Comparison of ENCODE assay signal across 19 cellular contexts in the genomic region with DNA sequence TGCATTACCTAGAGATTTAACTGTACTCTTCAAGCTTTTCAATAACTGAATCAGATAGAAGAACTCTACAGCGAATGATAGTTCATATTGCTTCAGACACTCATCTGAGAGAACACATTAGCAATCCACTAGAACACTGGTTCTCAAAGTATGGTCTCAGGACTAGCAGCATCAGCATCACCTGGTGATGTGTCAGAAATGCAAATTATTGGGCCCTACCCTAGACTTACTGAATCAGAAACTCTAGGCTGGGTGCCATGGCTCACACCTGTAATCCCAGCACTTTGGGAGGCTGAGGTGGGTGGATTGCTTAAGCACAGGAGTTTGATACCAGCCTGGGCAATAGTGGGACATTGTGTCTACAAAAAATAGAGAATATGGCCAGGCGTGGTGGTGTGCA. TPM values are rescaled to one million over a fixed set of nuclear protein-coding genes. Genes with fewer than 3 reads are reported as not detected.
DNase-seq lines count a peak whose midpoint lies in the region; ATAC-seq and TF ChIP-seq lines count a peak whose summit lies in the region.
"Had no signal": no experiment of that assay in that cellular context is flagged by ENCODE, and none has a peak within 500 bp of the region (broad histone marks: within the 10 kb centered on the region; RNA-seq: fewer than 3 reads in every experiment).

No MANE protein-coding gene starts in this region.

- WGBS in mammary epithelial cell (ENCODE audit: low coverage, missing lambda C conversion rate): 93% methylated on average over 2 of the region's 2 CpGs

- CTCF ChIA-PET in mammary epithelial cell (lab: Charles Lee; ENCODE audit: low non-redundant PET) (no interaction called here), HEK293T (lab: Yijun Ruan, JAX) (no interaction called here)

- DNase-seq in activated T-cell treated with anti-CD3 and anti-CD28 coated beads, Interleukin-2, amount 50 U/mL, for 24 hours: no peak
- no peak for DNase-seq in activated T-cell treated with anti-CD3 and anti-CD28 coated beads, Interleukin-2, amount 50 U/mL, for 48 hours
- DNase-seq in mammary epithelial cell: peak; percentile 64
- DNase-seq in immature natural killer cell: no peak
- DNase-seq in stimulated activated naive B cell treated with anti-CD40 and anti-IgM and Interleukin-4, amounts not matched to agents 10 μg/mL and 1 μg/mL and 100 μg/mL, for 72 hours: no peak
- DNase-seq in HAP-1 (ENCODE audit: low spot score in 2 of 2): no peak
- no peak for DNase-seq in HEK293T (ENCODE audit: extremely low spot score)
- DNase-seq: CD4-positive, alpha-beta T cell; KBM-7; MG63; NCI-H1105 treated with DMSO at 0.1 percent for 48 hours; NCI-H146; NCI-H2029; NCI-H446 treated with DMSO at 0.1 percent for 48 hours; NCI-H82; NK-92 treated with Interleukin-12 subunit alpha and Interleukin-12 subunit beta, amount 100 ng/mL, for 24 hours; RPMI8226; SHP77 treated with DMSO at 0.1 percent for 48 hours had no signal

- H3K27me3 Mint-ChIP-seq in activated T-cell treated with anti-CD3 and anti-CD28 coated beads, Interleukin-2, amount 50 U/mL, for 24 hours: no peaks in the 10 kb centered on the region
- H3K27me3 Mint-ChIP-seq in immature natural killer cell (ENCODE audit: low read depth in 3 of 3): peaks cover 0 to under 1% (median 0%) of the 10 kb centered on the region in 3 donors
- no peaks in the 10 kb centered on the region for H3K27me3 Mint-ChIP-seq in stimulated activated naive B cell treated with anti-CD40 and anti-IgM and Interleukin-4, amounts not matched to agents 10 μg/mL and 1 μg/mL and 100 μg/mL, for 72 hours
- H3K27me3 Mint-ChIP-seq: CD4-positive, alpha-beta T cell had no signal

- ATAC-seq in stimulated activated naive B cell treated with anti-CD40 and anti-IgM and Interleukin-4, amounts not matched to agents 10 μg/mL and 1 μg/mL and 100 μg/mL, for 72 hours (replicated peaks): no peak

- no peak for TF ChIP-seq CTCF in mammary epithelial cell (conservative IDR thresholded peaks at IDR 0.05 in 1 of 2, IDR thresholded peaks at IDR 0.05 in 1 of 2; ENCODE audit: extremely low read depth in 1 of 2, insufficient read depth in 1 of 2, low read depth in 1 of 2, low read length in 2 of 2)

- no peak overlapping the region for H3K9ac ChIP-seq in mammary epithelial cell (ENCODE audit: insufficient read depth, low read length)
- H3K9ac ChIP-seq: BLaER1 had no signal

- H2AFZ ChIP-seq in mammary epithelial cell (ENCODE audit: low read depth, low read length): no peak overlapping the region

- H3K27ac Mint-ChIP-seq in activated T-cell treated with anti-CD3 and anti-CD28 coated beads, Interleukin-2, amount 50 U/mL, for 24 hours: peak overlapping the region; percentile 20
- peak overlapping the region in 4 of 6 donors; percentile 43 to 83 (median 59) for H3K27ac Mint-ChIP-seq in immature natural killer cell
- peak overlapping the region; percentile 47 for H3K27ac Mint-ChIP-seq in stimulated activated naive B cell treated with anti-CD40 and anti-IgM and Interleukin-4, amounts not matched to agents 10 μg/mL and 1 μg/mL and 100 μg/mL, for 72 hours
- H3K27ac Mint-ChIP-seq: CD4-positive, alpha-beta T cell had no signal

- no peaks in the 10 kb centered on the region for H4K20me1 ChIP-seq in mammary epithelial cell (ENCODE audit: insufficient read depth, low read length)
- H4K20me1 ChIP-seq: BLaER1 had no signal

- H3K27me3 ChIP-seq in mammary epithelial cell (ENCODE audit: insufficient read depth, low read length) (no peaks in the 10 kb centered on the region), HAP-1 (ENCODE audit: low read depth) (no peaks in the 10 kb centered on the region)
- H3K27me3 ChIP-seq: BLaER1, MG63 had no signal

- no peak overlapping the region for H3K4me3 Mint-ChIP-seq in activated T-cell treated with anti-CD3 and anti-CD28 coated beads, Interleukin-2, amount 50 U/mL, for 24 hours
- no peak overlapping the region for H3K4me3 Mint-ChIP-seq in immature natural killer cell
- no peak overlapping the region for H3K4me3 Mint-ChIP-seq in stimulated activated naive B cell treated with anti-CD40 and anti-IgM and Interleukin-4, amounts not matched to agents 10 μg/mL and 1 μg/mL and 100 μg/mL, for 72 hours
- H3K4me3 Mint-ChIP-seq: CD4-positive, alpha-beta T cell had no signal

- H3K9me3 ChIP-seq in mammary epithelial cell (replicated peaks; ENCODE audit: insufficient read depth, low read length) (no peaks in the 10 kb centered on the region), HAP-1 (no peaks in the 10 kb centered on the region)
- H3K9me3 ChIP-seq: BLaER1, MG63 had no signal

- H3K4me1 ChIP-seq in mammary epithelial cell (ENCODE audit: insufficient read depth, low read length): no peaks in the 10 kb centered on the region
- H3K4me1 ChIP-seq in HAP-1: no peaks in the 10 kb centered on the region

- in situ Hi-C loops in mammary epithelial cell (cut with MboI; ENCODE audit: low sequenced_read_pairs in 2 of 2) (loop anchor here in 1 of 2 donors (25.0 kb wide), 1 partner anchor 277 kb away; no protein-coding TSS in a partner anchor), HAP-1 (cut with MboI; ENCODE audit: low sequenced_read_pairs) (no loop called here)

- H3K4me3 ChIP-seq in mammary epithelial cell (replicated peaks in 1 of 3; ENCODE audit: insufficient read depth in 1 of 3, low read depth in 2 of 3, low read length in 3 of 3) (no peak overlapping the region), HAP-1 (no peak overlapping the region)
- H3K4me3 ChIP-seq: BLaER1, MG63 had no signal

- intact Hi-C loops in mammary epithelial cell (cut with micrococcal nuclease): no loop called here

- BruUV-seq in mammary epithelial cell (replicated peaks; lab: Mats Ljungman, UMichigan): no TSS peak

- H3K4me2 ChIP-seq in mammary epithelial cell (ENCODE audit: insufficient read depth, low read depth, low read length): no peak overlapping the region
- H3K4me2 ChIP-seq: BLaER1 had no signal

- no peaks in the 10 kb centered on the region for H3K36me3 ChIP-seq in mammary epithelial cell (ENCODE audit: insufficient read depth, low read length)
- peaks cover 10% of the 10 kb centered on the region for H3K36me3 ChIP-seq in HAP-1 (replicated peaks)

- H3K9me3 Mint-ChIP-seq in activated T-cell treated with anti-CD3 and anti-CD28 coated beads, Interleukin-2, amount 50 U/mL, for 24 hours: peaks cover 7% of the 10 kb centered on the region
- no peaks in the 10 kb centered on the region for H3K9me3 Mint-ChIP-seq in immature natural killer cell
- H3K9me3 Mint-ChIP-seq in stimulated activated naive B cell treated with anti-CD40 and anti-IgM and Interleukin-4, amounts not matched to agents 10 μg/mL and 1 μg/mL and 100 μg/mL, for 72 hours: peaks cover 3 to 11% of the 10 kb centered on the region in 2 donors
- H3K9me3 Mint-ChIP-seq: CD4-positive, alpha-beta T cell had no signal

- peaks cover 24% of the 10 kb centered on the region for H3K4me1 Mint-ChIP-seq in activated T-cell treated with anti-CD3 and anti-CD28 coated beads, Interleukin-2, amount 50 U/mL, for 24 hours (ENCODE audit: low read depth)
- H3K4me1 Mint-ChIP-seq in immature natural killer cell: peaks cover 26 to 34% of the 10 kb centered on the region in 2 donors
- H3K4me1 Mint-ChIP-seq in stimulated activated naive B cell treated with anti-CD40 and anti-IgM and Interleukin-4, amounts not matched to agents 10 μg/mL and 1 μg/mL and 100 μg/mL, for 72 hours: no peaks in the 10 kb centered on the region

- no peak overlapping the region for H3K27ac ChIP-seq in mammary epithelial cell (ENCODE audit: insufficient read depth, low read depth, low read length)
- H3K27ac ChIP-seq: BLaER1 had no signal

- no peaks in the 10 kb centered on the region for H3K79me2 ChIP-seq in mammary epithelial cell (ENCODE audit: insufficient read depth, low read length)

- POLR2A ChIA-PET in HEK293T (lab: Yijun Ruan, JAX): interaction anchor here (1.4 kb wide), 1 partner anchor 8 kb away, joined by 3 read pairs; no protein-coding TSS in a partner anchor

- dilution Hi-C loops in mammary epithelial cell (cut with HindIII; ENCODE audit: low sequenced_read_pairs): no loop called here

- H3K36me3 Mint-ChIP-seq in activated T-cell treated with anti-CD3 and anti-CD28 coated beads, Interleukin-2, amount 50 U/mL, for 24 hours (ENCODE audit: low read depth): peaks cover 78% of the 10 kb centered on the region
- peaks cover 0 to 11% (median 9%) of the 10 kb centered on the region in 3 donors for H3K36me3 Mint-ChIP-seq in immature natural killer cell
- peaks cover 35 to 55% of the 10 kb centered on the region in 2 donors for H3K36me3 Mint-ChIP-seq in stimulated activated naive B cell treated with anti-CD40 and anti-IgM and Interleukin-4, amounts not matched to agents 10 μg/mL and 1 μg/mL and 100 μg/mL, for 72 hours

TF ChIP-seq in HEK293T, 16 proteins besides CTCF, POLR2A, EP300 and RAD21:
- TF ChIP-seq, protein P1, sequence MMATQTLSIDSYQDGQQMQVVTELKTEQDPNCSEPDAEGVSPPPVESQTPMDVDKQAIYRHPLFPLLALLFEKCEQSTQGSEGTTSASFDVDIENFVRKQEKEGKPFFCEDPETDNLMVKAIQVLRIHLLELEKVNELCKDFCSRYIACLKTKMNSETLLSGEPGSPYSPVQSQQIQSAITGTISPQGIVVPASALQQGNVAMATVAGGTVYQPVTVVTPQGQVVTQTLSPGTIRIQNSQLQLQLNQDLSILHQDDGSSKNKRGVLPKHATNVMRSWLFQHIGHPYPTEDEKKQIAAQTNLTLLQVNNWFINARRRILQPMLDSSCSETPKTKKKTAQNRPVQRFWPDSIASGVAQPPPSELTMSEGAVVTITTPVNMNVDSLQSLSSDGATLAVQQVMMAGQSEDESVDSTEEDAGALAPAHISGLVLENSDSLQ (IDR thresholded peaks at IDR 0.05): no peak
- no peak for TF ChIP-seq SUZ12 (IDR thresholded peaks at IDR 0.05)
- no peak for TF ChIP-seq SP1 (IDR thresholded peaks at IDR 0.05)
- TF ChIP-seq TARDBP (IDR thresholded peaks at IDR 0.05): no peak
- no peak for TF ChIP-seq FOXA1 (IDR thresholded peaks at IDR 0.05)
- no peak for TF ChIP-seq HDGF (IDR thresholded peaks at IDR 0.05; ENCODE audit: borderline replicate concordance)
- TF ChIP-seq NFRKB (IDR thresholded peaks at IDR 0.05): no peak
- TF ChIP-seq ZNF384 (IDR thresholded peaks at IDR 0.05): no peak
- TF ChIP-seq ARNT (IDR thresholded peaks at IDR 0.05): no peak

RNA-seq across cellular contexts. Expression of a gene that starts 24.9 kb away (rescaled TPM):
- total RNA-seq in mammary epithelial cell: not detected
- polyA plus RNA-seq in mammary epithelial cell (not detected), immature natural killer cell (not detected)
- not detected for polyA minus RNA-seq in mammary epithelial cell
- total RNA-seq: CD4-positive, alpha-beta T cell had no signal
